In genomic region chr2:61419570-61419969, GRCh38 we compare ENCODE assay signal across 1 cellular context.
TF ChIP-seq lines count a peak whose summit lies in the region.

No MANE protein-coding gene starts in this region.

TF ChIP-seq in K562, 482 proteins besides CTCF, POLR2A, EP300 and RAD21 (continued from another document):
- no peak for TF ChIP-seq CREB5 (CRISPR knock-in tag; IDR thresholded peaks at IDR 0.05)
- TF ChIP-seq ZKSCAN8 (CRISPR knock-in tag; IDR thresholded peaks at IDR 0.05), result no peak
- TF ChIP-seq NEUROD1 (IDR thresholded peaks at IDR 0.05; ENCODE audit: borderline replicate concordance, low read depth, low read length, partially characterized antibody), result no peak
- no peak for TF ChIP-seq FOXA3 (CRISPR knock-in tag; conservative IDR thresholded peaks at IDR 0.05 in 1 of 2, IDR thresholded peaks at IDR 0.05 in 1 of 2)
- TF ChIP-seq CEBPG (CRISPR knock-in tag; IDR thresholded peaks at IDR 0.05), result no peak
- peak; percentile 64 to 71 for TF ChIP-seq CEBPG (tag; conservative IDR thresholded peaks at IDR 0.05 in 1 of 2, IDR thresholded peaks at IDR 0.05 in 1 of 2)
- TF ChIP-seq CREB3L1 (IDR thresholded peaks at IDR 0.05; ENCODE audit: borderline replicate concordance, low read depth), result no peak
- TF ChIP-seq, protein P1, sequence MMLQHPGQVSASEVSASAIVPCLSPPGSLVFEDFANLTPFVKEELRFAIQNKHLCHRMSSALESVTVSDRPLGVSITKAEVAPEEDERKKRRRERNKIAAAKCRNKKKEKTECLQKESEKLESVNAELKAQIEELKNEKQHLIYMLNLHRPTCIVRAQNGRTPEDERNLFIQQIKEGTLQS (IDR thresholded peaks at IDR 0.05), result peak; percentile 36
- TF ChIP-seq, protein P1 (CRISPR knock-in tag; conservative IDR thresholded peaks at IDR 0.05), result no peak
- TF ChIP-seq KDM4B (IDR thresholded peaks at IDR 0.05; ENCODE audit: borderline replicate concordance in 2 of 2, low read depth in 1 of 2), result no peak
- no peak for TF ChIP-seq ZEB2 (IDR thresholded peaks at IDR 0.05)
